8 cellular contexts compared by ENCODE assay signal in the genomic region with DNA sequence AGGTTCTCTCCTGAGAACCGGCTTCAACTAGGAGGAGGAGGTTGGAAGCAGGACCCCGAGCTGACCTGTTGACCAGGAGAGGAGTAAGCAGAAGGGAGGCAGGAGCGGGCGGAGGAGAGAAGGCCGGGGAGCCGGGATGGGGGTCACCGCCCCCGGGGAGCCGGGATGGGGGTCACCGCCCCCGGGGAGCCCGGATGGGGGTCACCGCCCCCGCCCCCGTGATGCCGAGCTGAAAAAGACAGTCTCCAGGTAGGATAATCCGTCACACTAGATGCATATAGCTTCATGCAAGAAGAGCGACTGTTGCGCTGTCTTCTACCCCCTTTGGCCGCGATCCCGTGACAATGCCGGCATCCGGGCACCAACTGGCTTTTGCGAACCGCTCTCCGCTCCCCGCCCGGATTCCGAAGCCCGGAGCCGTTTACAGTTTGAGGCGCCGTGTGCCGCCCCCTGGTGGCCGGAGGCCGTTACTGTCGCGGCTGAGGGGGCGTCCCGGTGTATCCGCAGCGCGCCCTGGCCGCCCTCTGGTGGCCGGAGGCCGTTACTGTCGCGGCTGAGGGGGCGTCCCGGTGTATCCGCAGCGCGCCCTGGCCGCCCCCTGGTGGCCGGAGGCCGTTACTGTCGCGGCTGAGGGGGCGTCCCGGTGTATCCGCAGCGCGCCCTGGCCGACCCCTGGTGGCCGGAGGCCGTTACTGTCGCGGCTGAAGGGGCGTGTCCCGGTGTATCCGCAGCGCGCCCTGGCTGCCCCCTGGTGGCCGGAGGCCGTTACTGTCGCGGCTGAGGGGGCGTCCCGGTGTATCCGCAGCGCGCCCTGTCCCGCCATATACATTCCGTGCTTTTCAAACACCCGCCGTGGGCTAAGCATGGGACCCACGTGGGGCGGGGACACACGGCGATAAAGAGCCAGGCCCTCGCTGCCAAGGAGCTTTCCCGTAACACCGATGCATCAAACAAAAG.
DNase-seq lines count a peak whose midpoint lies in the region; ATAC-seq and TF ChIP-seq lines count a peak whose summit lies in the region.

No MANE protein-coding gene starts in this region.

- CTCF ChIA-PET in A673 (lab: Charles Lee) = no interaction called here
- CTCF ChIA-PET in PC-3 (lab: Charles Lee) = no interaction called here

- no peak overlapping the region for H2AFZ ChIP-seq in PC-3 (ENCODE audit: low read length)

- H3K4me1 ChIP-seq in A673 (ENCODE audit: insufficient read depth, low read length, poor library complexity, severe bottlenecking) (no peaks in the 10 kb centered on the region), PC-3 (ENCODE audit: insufficient read depth, low read length) (no peaks in the 10 kb centered on the region)

- ATAC-seq in PC-3 (no peak), naive B cell (ENCODE audit: low read depth in 2 of 2) (peak; percentile 50 to 54), GM21723 (IDR thresholded peaks at IDR 0.05; ENCODE audit: unreplicated experiment) (no peak), HG02970 (IDR thresholded peaks at IDR 0.05; ENCODE audit: low FRiP score, unreplicated experiment) (no peak), HG02759 (IDR thresholded peaks at IDR 0.05; ENCODE audit: unreplicated experiment) (no peak)
- peak; percentile 30 for ATAC-seq in activated naive CD8-positive, alpha-beta T cell treated with anti-CD3 and anti-CD28 coated beads, Interleukin-2, amount 50 U/mL, for 24 hours

- H3K36me3 ChIP-seq in A673 (ENCODE audit: insufficient read depth, low read length, poor library complexity, severe bottlenecking) = no peaks in the 10 kb centered on the region
- no peaks in the 10 kb centered on the region for H3K36me3 ChIP-seq in PC-3 (ENCODE audit: low read depth, low read length)

- H3K4me2 ChIP-seq in PC-3 (ENCODE audit: low read length) = no peak overlapping the region

- peak; percentile 30 for DNase-seq in A673 (ENCODE audit: low spot score)
- no peak for DNase-seq in PC-3
- peak; percentile 75 for DNase-seq in activated naive CD8-positive, alpha-beta T cell treated with anti-CD3 and anti-CD28 coated beads, Interleukin-2, amount 50 U/mL, for 24 hours
- DNase-seq in naive B cell = peak; percentile 17
- no peak for DNase-seq in NCI-H2081 treated with DMSO at 0.1 percent for 48 hours (lab: John Stamatoyannopoulos, UW)

- H3K27ac ChIP-seq in A673 (ENCODE audit: low read depth, low read length, poor library complexity, severe bottlenecking) (no peak overlapping the region), PC-3 (ENCODE audit: low read length) (no peak overlapping the region)

- H3K79me2 ChIP-seq in PC-3 (ENCODE audit: low read length) = no peaks in the 10 kb centered on the region

- H3K27ac Mint-ChIP-seq in activated naive CD8-positive, alpha-beta T cell treated with anti-CD3 and anti-CD28 coated beads, Interleukin-2, amount 50 U/mL, for 24 hours = no peak overlapping the region
- H3K27ac Mint-ChIP-seq in naive B cell = peak overlapping the region in 3 of 6 donors; percentile 39 to 95 (median 91)

- POLR2A ChIA-PET in A673 (lab: Charles Lee; ENCODE audit: low non-redundant PET) (no interaction called here), PC-3 (lab: Charles Lee; ENCODE audit: unreplicated experiment) (no interaction called here)

- H3K4me1 Mint-ChIP-seq in activated naive CD8-positive, alpha-beta T cell treated with anti-CD3 and anti-CD28 coated beads, Interleukin-2, amount 50 U/mL, for 24 hours = peaks cover 4% of the 10 kb centered on the region
- H3K4me1 Mint-ChIP-seq in naive B cell = peaks cover 2 to 9% (median 5%) of the 10 kb centered on the region in 3 donors

- BruUV-seq in A673 (replicated peaks; lab: Mats Ljungman, UMichigan) = no TSS peak
- BruUV-seq in PC-3 (replicated peaks; lab: Mats Ljungman, UMichigan) = no TSS peak

- H3K4me3 Mint-ChIP-seq in activated naive CD8-positive, alpha-beta T cell treated with anti-CD3 and anti-CD28 coated beads, Interleukin-2, amount 50 U/mL, for 24 hours = no peak overlapping the region
- no peak overlapping the region for H3K4me3 Mint-ChIP-seq in naive B cell

- intact Hi-C loops in A673 (cut with micrococcal nuclease; ENCODE audit: unreplicated experiment) (no loop called here), PC-3 (cut with micrococcal nuclease) (no loop called here)

- no peaks in the 10 kb centered on the region for H3K9me3 Mint-ChIP-seq in activated naive CD8-positive, alpha-beta T cell treated with anti-CD3 and anti-CD28 coated beads, Interleukin-2, amount 50 U/mL, for 24 hours
- H3K9me3 Mint-ChIP-seq in naive B cell = peaks cover 0 to 6% (median 2%) of the 10 kb centered on the region in 7 donors

- no peaks in the 10 kb centered on the region for H3K9me2 ChIP-seq in PC-3 (replicated peaks; ENCODE audit: low read length)

- no peaks in the 10 kb centered on the region for H4K20me1 ChIP-seq in PC-3 (ENCODE audit: low read length)

- TF ChIP-seq CTCF in A673 (conservative IDR thresholded peaks at IDR 0.05; ENCODE audit: low read depth, low read length) (peak; percentile 57), PC-3 (conservative IDR thresholded peaks at IDR 0.05; ENCODE audit: low read depth, low read length) (peak; percentile 53)

- no peaks in the 10 kb centered on the region for H3K27me3 ChIP-seq in A673 (replicated peaks; ENCODE audit: insufficient read depth, low read depth, low read length, poor library complexity)
- H3K27me3 ChIP-seq in PC-3 (ENCODE audit: low read length) = no peaks in the 10 kb centered on the region

- H3K9me3 ChIP-seq in A673 (ENCODE audit: low read depth, low read length, poor library complexity, severe bottlenecking) (peaks cover 5% of the 10 kb centered on the region), PC-3 (ENCODE audit: low read length) (no peaks in the 10 kb centered on the region)

- no peaks in the 10 kb centered on the region for H3F3A ChIP-seq in PC-3 (ENCODE audit: low read length, unreplicated experiment)

- H3K36me3 Mint-ChIP-seq in activated naive CD8-positive, alpha-beta T cell treated with anti-CD3 and anti-CD28 coated beads, Interleukin-2, amount 50 U/mL, for 24 hours (ENCODE audit: low read depth) = peaks cover 14% of the 10 kb centered on the region
- H3K36me3 Mint-ChIP-seq in naive B cell = peaks cover 7 to 14% of the 10 kb centered on the region in 2 donors

- H3K9ac ChIP-seq in PC-3 (ENCODE audit: low read length) = no peak overlapping the region

- H3K4me3 ChIP-seq in A673 (ENCODE audit: low read depth, low read length, poor library complexity, severe bottlenecking) = no peak overlapping the region
- no peak overlapping the region for H3K4me3 ChIP-seq in PC-3 (ENCODE audit: low read length)

- H3K27me3 Mint-ChIP-seq in activated naive CD8-positive, alpha-beta T cell treated with anti-CD3 and anti-CD28 coated beads, Interleukin-2, amount 50 U/mL, for 24 hours = no peaks in the 10 kb centered on the region
- H3K27me3 Mint-ChIP-seq in naive B cell = no peaks in the 10 kb centered on the region

Comparison
In these comparisons a context has a peak if more than half of its experiments do, and no peak if none do; other contexts are left out.
1. DNase-seq: peak in A673 (single experiment), activated naive CD8-positive, alpha-beta T cell treated with anti-CD3 and anti-CD28 coated beads, Interleukin-2, amount 50 U/mL, for 24 hours (single experiment) and naive B cell (single experiment); none in PC-3 (single experiment) and NCI-H2081 treated with DMSO at 0.1 percent for 48 hours (single experiment).
2. ATAC-seq: peak in activated naive CD8-positive, alpha-beta T cell treated with anti-CD3 and anti-CD28 coated beads, Interleukin-2, amount 50 U/mL, for 24 hours (single experiment) and naive B cell (2 of 2); none in PC-3 (single experiment), GM21723 (single experiment), HG02970 (single experiment) and HG02759 (single experiment).